In genomic region chr13:98879127-98879520, GRCh38 we compare ENCODE assay signal across 1 cellular context.
TF ChIP-seq lines count a peak whose summit lies in the region.

No MANE protein-coding gene starts in this region.

TF ChIP-seq in K562, 482 proteins besides CTCF, POLR2A, EP300 and RAD21:
- TF ChIP-seq C11orf30 (IDR thresholded peaks at IDR 0.05; ENCODE audit: low read depth), result 0 out of 2 replicates have a peak, but pooled peaks have one; percentile 8
- TF ChIP-seq MIER1 (IDR thresholded peaks at IDR 0.05; ENCODE audit: low read depth), result no peak
- no peak for TF ChIP-seq MAFF (IDR thresholded peaks at IDR 0.05; ENCODE audit: low read length)
- peak; percentile 25; the same call in 1 of the 2 replicates for TF ChIP-seq ZNF316 (IDR thresholded peaks at IDR 0.05)
